Comparison of ENCODE assay signal across 8 cellular contexts in the genomic region with DNA sequence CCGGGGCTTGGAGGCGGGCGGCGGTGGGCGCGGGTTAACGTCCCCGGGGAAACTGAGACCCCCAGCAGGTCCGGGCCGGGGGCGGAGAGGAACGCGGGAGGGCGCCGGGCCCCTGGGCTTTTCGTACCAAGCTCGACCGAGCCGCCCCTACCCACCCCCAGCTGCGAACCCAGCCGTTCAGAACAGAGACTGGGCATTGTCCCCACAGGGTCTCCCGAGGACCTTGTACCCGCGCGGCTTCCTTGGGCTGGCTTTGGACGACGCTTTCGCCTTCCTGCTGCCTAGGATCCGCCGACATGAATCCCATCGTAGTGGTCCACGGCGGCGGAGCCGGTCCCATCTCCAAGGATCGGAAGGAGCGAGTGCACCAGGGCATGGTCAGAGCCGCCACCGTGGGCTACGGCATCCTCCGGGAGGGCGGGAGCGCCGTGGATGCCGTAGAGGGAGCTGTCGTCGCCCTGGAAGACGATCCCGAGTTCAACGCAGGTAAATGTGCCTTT. TPM values are rescaled to one million over a fixed set of nuclear protein-coding genes. Genes with fewer than 3 reads are reported as not detected.
DNase-seq lines count a peak whose midpoint lies in the region; ATAC-seq and TF ChIP-seq lines count a peak whose summit lies in the region.

No MANE protein-coding gene starts in this region.

- peak overlapping the region in 3 of 5 donors; percentile 13 to 45 (median 20) for H3K27ac ChIP-seq in adrenal gland
- H3K27ac ChIP-seq in iPS DF 6.9 (ENCODE audit: low read length) = no peak overlapping the region

- no peaks in the 10 kb centered on the region for H3K36me3 ChIP-seq in adrenal gland (replicated peaks in 1 of 2)
- no peaks in the 10 kb centered on the region for H3K36me3 ChIP-seq in iPS DF 6.9 (ENCODE audit: control insufficient read depth, insufficient read depth, low read length)

- WGBS in adrenal gland, 4 donors = 1 to 2% (median 1%) methylated on average over 15 to 50 of the region's 50 CpGs
- no CpG with 5 or more reads among the region's 50 CpGs for WGBS in iPS DF 6.9 (ENCODE audit: insufficient coverage, insufficient read length)

- H3K4me3 ChIP-seq in adrenal gland (peak overlapping the region in 2 of 4 donors; percentile 38 to 56), iPS DF 6.9 (ENCODE audit: low read length) (peak overlapping the region; percentile 87)

- H3K27me3 ChIP-seq in adrenal gland (no peaks in the 10 kb centered on the region), iPS DF 6.9 (ENCODE audit: control insufficient read depth, insufficient read depth, low read length) (no peaks in the 10 kb centered on the region)

- H3K4me1 ChIP-seq in adrenal gland (replicated peaks in 1 of 2) = peaks cover 0 to 16% of the 10 kb centered on the region in 2 donors
- H3K4me1 ChIP-seq in iPS DF 6.9 (ENCODE audit: control insufficient read depth, insufficient read depth, low read length) = peaks cover 3% of the 10 kb centered on the region; the same call in 1 of the 2 replicates

- H3K9me3 ChIP-seq in adrenal gland (replicated peaks in 1 of 3) (no peaks in the 10 kb centered on the region), iPS DF 6.9 (ENCODE audit: control insufficient read depth, insufficient read depth, low read length) (no peaks in the 10 kb centered on the region)

- no peak for TF ChIP-seq POLR2A in adrenal gland (IDR thresholded peaks at IDR 0.05)

- TF ChIP-seq CTCF in adrenal gland (IDR thresholded peaks at IDR 0.05) = no peak

- DNase-seq in NCI-H82 (lab: John Stamatoyannopoulos, UW) (peak; percentile 67), NCI-H82 treated with DMSO at 0.1 percent for 48 hours (lab: John Stamatoyannopoulos, UW; ENCODE audit: unreplicated experiment) (no peak), NCI-H146 (lab: John Stamatoyannopoulos, UW) (peak; percentile 59), adrenal gland (peak in 4 of 7 donors; percentile 7 to 58 (median 18)), iPS DF 6.9 (ENCODE audit: low read depth, low spot score) (no peak), sciatic nerve (ENCODE audit: low spot score) (peak; percentile 61), SIG-M5 treated with dmso at 0.1 percent for 504 hours (lab: John Stamatoyannopoulos, UW; ENCODE audit: unreplicated experiment) (no peak)

- intact Hi-C loops in adrenal gland (cut with DNase I) (no loop called here), sciatic nerve (cut with DNase I) (no loop called here)

- ATAC-seq in sciatic nerve = peak; percentile 40
- ATAC-seq in HG03521 (IDR thresholded peaks at IDR 0.05; ENCODE audit: unreplicated experiment) = no peak

RNA-seq across cellular contexts. Expression of a gene that starts 0.5 kb away (rescaled TPM):
- total RNA-seq in adrenal gland = 10 to 100 TPM in 1 of 8 donors, 1 to 10 TPM in 6, under 1 TPM in 1; 0.48 to 17.2 (median 5.9) TPM
- polyA plus RNA-seq in adrenal gland = 1 to 10 TPM; 3.6 to 6.8 (median 4.0) TPM
- total RNA-seq in sciatic nerve = 17.0 TPM

RNA-seq across cellular contexts. Expression of a gene that starts 38.9 kb away (rescaled TPM):
- total RNA-seq in adrenal gland (not detected), sciatic nerve (not detected)
- polyA plus RNA-seq in adrenal gland = not detected

Comparison
In these comparisons a context has a peak if more than half of its experiments do, and no peak if none do; other contexts are left out.
1. DNase-seq: peak in NCI-H82 (single experiment), NCI-H146 (single experiment), adrenal gland (4 of 7) and sciatic nerve (single experiment); none in NCI-H82 treated with DMSO at 0.1 percent for 48 hours (single experiment), iPS DF 6.9 (single experiment) and SIG-M5 treated with dmso at 0.1 percent for 504 hours (single experiment).